In the genomic region with DNA sequence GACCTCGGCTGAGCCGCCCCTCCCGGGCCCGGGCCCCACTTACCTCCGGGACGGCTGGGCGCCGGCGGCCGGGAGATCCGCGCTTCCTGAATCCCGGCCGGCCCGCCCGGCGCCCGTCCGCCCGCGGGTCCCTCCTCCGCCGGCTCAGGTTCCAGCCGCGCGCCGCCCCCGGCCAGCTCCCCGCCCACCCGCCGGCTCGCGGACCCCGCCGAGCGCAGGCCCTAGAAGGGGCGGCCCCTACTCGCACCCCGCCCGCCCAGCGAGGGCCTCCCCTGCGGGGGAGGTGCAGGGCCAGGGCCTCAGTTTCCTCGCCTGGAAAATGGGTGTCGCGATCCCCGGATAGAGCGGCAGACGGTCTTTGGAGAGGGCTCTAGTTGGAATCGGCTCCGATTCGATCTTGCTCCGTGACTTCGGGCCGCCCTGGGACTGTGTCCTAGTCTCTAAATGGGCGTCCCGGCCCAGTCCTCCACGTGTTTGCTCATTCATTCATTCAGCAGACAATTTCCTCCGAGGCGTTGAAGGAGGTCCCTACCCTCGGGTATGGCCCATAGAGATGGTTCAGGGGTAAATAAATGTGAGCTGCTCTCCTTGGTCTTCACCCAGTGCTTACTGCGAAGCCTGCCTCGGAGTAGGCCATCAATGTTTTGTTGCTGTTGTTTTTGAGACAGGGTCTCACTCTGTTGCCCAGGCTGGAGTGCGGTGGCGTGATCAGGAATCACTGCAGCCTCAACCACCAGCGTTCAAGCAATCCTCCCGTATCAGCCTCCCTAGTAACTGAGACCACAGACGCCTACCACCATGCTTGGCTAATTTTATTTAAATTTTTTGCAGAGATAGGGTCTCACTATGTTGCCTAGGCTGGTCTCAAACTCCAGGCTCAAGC, we compare ENCODE assay signal across 9 cellular contexts. TPM values are rescaled to one million over a fixed set of nuclear protein-coding genes. Genes with fewer than 3 reads are reported as not detected.
DNase-seq lines count a peak whose midpoint lies in the region; ATAC-seq, FAIRE-seq and TF ChIP-seq lines count a peak whose summit lies in the region.
"Had no signal": no experiment of that assay in that cellular context is flagged by ENCODE, and none has a peak within 500 bp of the region (broad histone marks: within the 10 kb centered on the region; RNA-seq: fewer than 3 reads in every experiment).

TSS of gene TRPV4 (minus strand) at position 92 of the 883 bp plus-strand sequence. CDS start 18,602 bp downstream, outside the sequence.

- no peak for FAIRE-seq in H54 (lab: Jason Lieb, UNC)

- H3K4me3 ChIP-seq in duodenal mucosa (ENCODE audit: low read depth in 1 of 2, low read length in 2 of 2) (peak within 1 kb of the TSS; percentile 32 to 35), thyroid gland (replicated peaks in 1 of 3) (peak within 1 kb of the TSS in 1 of 3 donors; percentile 55)

- DNase-seq in left lobe of liver (ENCODE audit: low spot score) (no peak), thyroid gland (peak; percentile 25 to 41), COLO829 (ENCODE audit: low spot score) (no peak), H54 (ENCODE audit: insufficient read length, low spot score) (no peak), SHP77 (lab: John Stamatoyannopoulos, UW) (no peak)
- DNase-seq: naive thymus-derived CD4-positive, alpha-beta T cell had no signal

- intact Hi-C loops in thyroid gland (cut with DNase I) = no loop called here

- TF ChIP-seq CTCF in thyroid gland (IDR thresholded peaks at IDR 0.05) = no peak

- no peak for TF ChIP-seq RAD21 in Ishikawa (IDR thresholded peaks at IDR 0.05; ENCODE audit: low read depth)

- H3K9me3 ChIP-seq in duodenal mucosa (ENCODE audit: control insufficient read depth in 1 of 2, low read length in 2 of 2) = no peaks in the 10 kb centered on the region
- no peaks in the 10 kb centered on the region for H3K9me3 ChIP-seq in thyroid gland

- no peaks in the 10 kb centered on the region for H3K36me3 ChIP-seq in duodenal mucosa (ENCODE audit: control insufficient read depth in 1 of 2, insufficient read depth in 2 of 2, low read length in 2 of 2)
- no peaks in the 10 kb centered on the region for H3K36me3 ChIP-seq in thyroid gland

- peaks cover 3 to 8% of the 10 kb centered on the region in 2 donors for H3K27me3 ChIP-seq in duodenal mucosa (ENCODE audit: control insufficient read depth in 1 of 2, insufficient read depth in 2 of 2, low read length in 2 of 2)
- no peaks in the 10 kb centered on the region for H3K27me3 ChIP-seq in thyroid gland

- peak within 1 kb of the TSS in 1 of 2 donors; percentile 43 for H3K9ac ChIP-seq in duodenal mucosa (ENCODE audit: low read depth in 1 of 2, low read length in 2 of 2)

- no peaks in the 10 kb centered on the region for H3K4me1 ChIP-seq in duodenal mucosa (ENCODE audit: control insufficient read depth in 1 of 2, insufficient read depth in 2 of 2, low read length in 2 of 2)
- peaks cover 7 to 8% of the 10 kb centered on the region in 2 donors for H3K4me1 ChIP-seq in thyroid gland

- ATAC-seq in left lobe of liver = peak; percentile 43
- ATAC-seq: naive thymus-derived CD4-positive, alpha-beta T cell had no signal

- TF ChIP-seq POLR2A in thyroid gland (IDR thresholded peaks at IDR 0.05) (peak in 1 of 2 donors; percentile 28), H54 (IDR thresholded peaks at IDR 0.05; ENCODE audit: low read depth, low read length) (no peak)

- H3K27ac ChIP-seq in duodenal mucosa (ENCODE audit: low read depth, low read length) (no peak within 1 kb of the TSS), thyroid gland (no peak within 1 kb of the TSS)

- no peak for TF ChIP-seq EP300 in Ishikawa (IDR thresholded peaks at IDR 0.05; ENCODE audit: borderline replicate concordance)

- 33 to 35% methylated on average over 23 to 33 of the region's 67 CpGs for WGBS in thyroid gland, 2 donors

TF ChIP-seq in Ishikawa, 13 proteins besides CTCF, POLR2A, EP300 and RAD21:
- TF ChIP-seq EGR1 (IDR thresholded peaks at IDR 0.05) = peak; percentile 68
- TF ChIP-seq MAX (IDR thresholded peaks at IDR 0.05) = no peak; the same call in 1 of the 2 replicates

RNA-seq across cellular contexts. Expression of gene TRPV4, which starts in this region (rescaled TPM):
- total RNA-seq in left lobe of liver (6.7 TPM), thyroid gland (1 to 10 TPM in 2 of 4 donors, under 1 TPM in 1, not detected in 1; 0.39 to 1.6 (median 1.3) TPM)
- total RNA-seq: activated CD8-positive, alpha-beta memory T cell treated with anti-CD3 and anti-CD28 coated beads for 36 hours had no signal

Comparison
In these comparisons a context has a peak if more than half of its experiments do, and no peak if none do; other contexts are left out.
1. DNase-seq: peak in thyroid gland (2 of 2); none in left lobe of liver (single experiment), COLO829 (single experiment), H54 (single experiment) and SHP77 (0 of 2).